19 cellular contexts compared by ENCODE assay signal in the genomic region with DNA sequence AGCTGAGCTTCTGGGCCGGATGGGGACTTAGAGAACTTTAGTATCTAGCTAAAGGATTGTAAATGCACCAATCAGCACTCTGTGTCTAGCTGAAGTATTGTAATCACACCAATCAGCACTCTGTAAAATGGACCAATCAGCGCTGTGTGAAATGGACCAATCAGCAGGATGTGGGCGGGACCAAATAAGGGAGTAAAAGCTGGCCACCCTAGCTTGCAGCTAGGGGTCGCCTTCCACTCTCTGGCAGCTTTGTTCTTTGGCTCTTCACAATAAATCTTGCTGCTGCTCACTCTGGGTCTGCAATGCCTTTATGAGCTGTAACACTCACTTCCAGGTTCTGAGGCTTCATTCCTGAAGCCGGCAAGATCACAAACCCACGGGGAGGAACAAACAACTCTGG.
"Had no signal": no experiment of that assay in that cellular context is flagged by ENCODE, and none has a peak within 500 bp of the region (broad histone marks: within the 10 kb centered on the region; RNA-seq: fewer than 3 reads in every experiment).

No MANE protein-coding gene starts in this region.

- H3K36me3 ChIP-seq: lower lobe of right lung, upper lobe of right lung, WERI-Rb-1 had no signal

- H3K4me3 Mint-ChIP-seq: activated naive CD4-positive, alpha-beta T cell treated with anti-CD3 and anti-CD28 coated beads, Interleukin-2, amount 50 U/mL, for 24 hours; brain; dendritic cell treated with granulocyte-macrophage colony-stimulating factor and Interleukin-4, amounts not matched to agents 40 ng/mL and 50 ng/mL, for 4 days; naive thymus-derived CD4-positive, alpha-beta T cell; neural crest cell; T-helper 2 cell treated with Interferon-gamma antibody and Interleukin-4, amounts not matched to agents 5 μg/mL and 100 μg/mL, for 36 hours had no signal

- H3K27ac Mint-ChIP-seq: activated naive CD4-positive, alpha-beta T cell treated with anti-CD3 and anti-CD28 coated beads, Interleukin-2, amount 50 U/mL, for 24 hours; brain; dendritic cell treated with granulocyte-macrophage colony-stimulating factor and Interleukin-4, amounts not matched to agents 40 ng/mL and 50 ng/mL, for 4 days; naive thymus-derived CD4-positive, alpha-beta T cell; T-helper 2 cell treated with Interferon-gamma antibody and Interleukin-4, amounts not matched to agents 5 μg/mL and 100 μg/mL, for 36 hours had no signal

- DNase-seq: activated gamma-delta T cell treated with Interleukin-2 at 50 U/mL for 16 hours; activated T-cell treated with anti-CD3 and anti-CD28 coated beads, Interleukin-2, amount 50 U/mL, for 1 hour; aorta; effector CD4-positive, alpha-beta T cell; foreskin keratinocyte; kidney; lower lobe of right lung; naive thymus-derived CD4-positive, alpha-beta T cell; stimulated activated CD4-positive, alpha-beta T cell treated with anti-CD3 and anti-CD28 coated beads, Interleukin-4, amount 100 ng/mL, for 1 hour; stimulated activated naive CD4-positive, alpha-beta T cell treated with Interleukin-2 at 50 U/mL for 16 hours; upper lobe of right lung; WERI-Rb-1 had no signal

- ATAC-seq: foreskin keratinocyte; naive thymus-derived CD4-positive, alpha-beta T cell; sciatic nerve had no signal

- H3K36me3 Mint-ChIP-seq: activated naive CD4-positive, alpha-beta T cell treated with anti-CD3 and anti-CD28 coated beads, Interleukin-2, amount 50 U/mL, for 24 hours; brain had no signal

- H3K4me1 Mint-ChIP-seq: activated naive CD4-positive, alpha-beta T cell treated with anti-CD3 and anti-CD28 coated beads, Interleukin-2, amount 50 U/mL, for 24 hours; brain; naive thymus-derived CD4-positive, alpha-beta T cell; neural crest cell had no signal

- H3K9me3 ChIP-seq: lower lobe of right lung, upper lobe of right lung had no signal

- H3K27ac ChIP-seq: foreskin keratinocyte, lower lobe of right lung, upper lobe of right lung, WERI-Rb-1 had no signal

- H3K4me3 ChIP-seq: lower lobe of right lung, smooth muscle cell, upper lobe of right lung had no signal

- H3K27me3 Mint-ChIP-seq: activated naive CD4-positive, alpha-beta T cell treated with anti-CD3 and anti-CD28 coated beads, Interleukin-2, amount 50 U/mL, for 24 hours; dendritic cell treated with granulocyte-macrophage colony-stimulating factor and Interleukin-4, amounts not matched to agents 40 ng/mL and 50 ng/mL, for 4 days; naive thymus-derived CD4-positive, alpha-beta T cell had no signal

- H3K27me3 ChIP-seq: foreskin keratinocyte, upper lobe of right lung had no signal

- H3K4me2 ChIP-seq: smooth muscle cell had no signal

- H3K4me1 ChIP-seq: foreskin keratinocyte, lower lobe of right lung, upper lobe of right lung had no signal
